ENCODE assay signal across 1 cellular context in genomic region chr6:34231566-34232336, GRCh38.
TF ChIP-seq lines count a peak whose summit lies in the region.

No MANE protein-coding gene starts in this region.

TF ChIP-seq in K562, 482 proteins besides CTCF, POLR2A, EP300 and RAD21:
- TF ChIP-seq HNRNPK (IDR thresholded peaks at IDR 0.05; ENCODE audit: low read depth, low read length, poor library complexity, severe bottlenecking): no peak
- TF ChIP-seq HMGXB4 (CRISPR knock-in tag; IDR thresholded peaks at IDR 0.05): no peak
- 0 out of 2 replicates have a peak, but pooled peaks have one; percentile 15 for TF ChIP-seq USF1 (CRISPR knock-in tag; IDR thresholded peaks at IDR 0.05)
- TF ChIP-seq HMBOX1 (IDR thresholded peaks at IDR 0.05): no peak
- no peak for TF ChIP-seq U2AF2 (optimal IDR thresholded peaks at IDR 0.05; ENCODE audit: low read depth, low read length)
- TF ChIP-seq FOXJ3 (CRISPR knock-in tag; IDR thresholded peaks at IDR 0.05): no peak
- no peak for TF ChIP-seq DIDO1 (tag; IDR thresholded peaks at IDR 0.05; ENCODE audit: low read depth)
